ENCODE assay signal across 8 cellular contexts in the genomic region with DNA sequence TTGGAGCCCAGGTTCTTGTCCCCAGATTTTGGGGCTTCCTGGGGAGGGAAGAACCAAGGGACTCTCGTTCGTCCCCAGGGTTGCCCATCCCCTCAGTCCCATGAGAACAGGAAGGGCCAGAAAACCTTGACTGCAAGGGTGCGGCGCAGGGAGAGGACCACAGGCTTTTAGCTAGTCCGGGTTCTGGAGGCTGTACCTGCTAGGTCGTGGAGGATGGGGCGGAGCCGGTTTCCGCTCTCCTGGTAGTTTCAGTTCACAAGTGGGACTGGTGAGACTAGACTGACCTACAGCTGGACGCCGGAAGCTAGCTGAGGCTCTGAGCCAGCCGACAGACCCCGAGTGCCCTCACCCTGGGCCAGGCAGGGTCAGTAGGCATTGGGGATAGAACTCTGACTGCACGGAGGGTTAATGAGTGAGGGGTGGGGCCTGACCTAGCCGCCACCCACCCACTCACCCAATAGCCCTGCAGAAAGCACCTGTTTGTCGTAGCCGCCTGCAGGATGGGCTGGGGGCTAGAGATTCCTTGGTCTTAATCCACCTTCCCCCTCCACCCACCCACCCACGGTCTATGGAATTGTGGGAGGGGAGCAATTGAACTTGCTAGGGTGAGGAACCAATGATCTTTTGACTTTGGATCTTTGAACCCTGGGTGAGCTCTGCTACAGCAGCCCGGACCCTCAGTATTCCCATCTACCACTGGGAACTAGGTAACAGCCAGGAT. TPM values are rescaled to one million over a fixed set of nuclear protein-coding genes. Genes with fewer than 3 reads are reported as not detected.
DNase-seq lines count a peak whose midpoint lies in the region; ATAC-seq and TF ChIP-seq lines count a peak whose summit lies in the region.

No MANE protein-coding gene starts in this region.

- no peaks in the 10 kb centered on the region for H3F3A ChIP-seq in neural cell (ENCODE audit: insufficient read depth, low read length, poor library complexity, severe bottlenecking)

- TF ChIP-seq CTCF in AG04449 (IDR thresholded peaks at IDR 0.05; ENCODE audit: insufficient read depth, low read length, missing control alignments) (no peak), WI38 (IDR thresholded peaks at IDR 0.05; ENCODE audit: low read depth, low read length) (no peak), neural cell (IDR thresholded peaks at IDR 0.05; ENCODE audit: poor library complexity, severe bottlenecking) (no peak)

- POLR2A ChIA-PET in AG04449 (lab: Yijun Ruan, JAX) = interaction anchor here (0.7 to 1.5 kb wide), 4 partner anchors 10 to 70 kb away, joined by 3 to 10 read pairs (median 4); a partner anchor contains a TSS

- H4K20me1 ChIP-seq in neural cell (ENCODE audit: insufficient read depth) = no peaks in the 10 kb centered on the region

- no peaks in the 10 kb centered on the region for H3K9me2 ChIP-seq in neural cell (ENCODE audit: insufficient read depth, low read length)

- CTCF ChIA-PET in AG04449 (lab: Yijun Ruan, JAX) = interaction anchor here (0.9 to 5.0 kb wide), 6 partner anchors 14 to 151 kb away, joined by 3 to 33 read pairs (median 4); a partner anchor contains a TSS

- no peak for DNase-seq in AG04449 (ENCODE audit: low read depth, low spot score)
- no peak for DNase-seq in epithelial cell of prostate (ENCODE audit: low read depth, low spot score)
- no peak for DNase-seq in medulla oblongata (ENCODE audit: extremely low spot score)
- no peak for DNase-seq in T1000 (lab: John Stamatoyannopoulos, UW)

- H3K27me3 ChIP-seq in neural cell (ENCODE audit: insufficient read depth, low read depth, low read length) = peaks cover 21% of the 10 kb centered on the region

- peak overlapping the region; percentile 99 for H3K27ac ChIP-seq in epithelial cell of prostate
- H3K27ac ChIP-seq in neural cell (ENCODE audit: low read length) = no peak overlapping the region

- no peak overlapping the region for H2AFZ ChIP-seq in neural cell (ENCODE audit: low read depth, low read length)

- no peak overlapping the region for H3K4me2 ChIP-seq in neural cell (ENCODE audit: low read length)

- no peaks in the 10 kb centered on the region for H3K79me2 ChIP-seq in neural cell (replicated peaks; ENCODE audit: insufficient read depth, low read length)

- TF ChIP-seq RAD21 in neural cell (conservative IDR thresholded peaks at IDR 0.05) = no peak

- ATAC-seq in GM21723 (IDR thresholded peaks at IDR 0.05; ENCODE audit: unreplicated experiment) (peak; percentile 29), HG02852 (IDR thresholded peaks at IDR 0.05; ENCODE audit: unreplicated experiment) (no peak)

- H3K9ac ChIP-seq in neural cell (ENCODE audit: low read length) = no peak overlapping the region

- peak overlapping the region; percentile 83 for H3K4me3 ChIP-seq in AG04449 (ENCODE audit: low read depth, low read length)
- peak overlapping the region; percentile 69 for H3K4me3 ChIP-seq in WI38 (ENCODE audit: low read depth, low read length)
- H3K4me3 ChIP-seq in neural cell (ENCODE audit: low read length) = peak overlapping the region; percentile 78

- H3K36me3 ChIP-seq in neural cell (ENCODE audit: insufficient read depth, low read length) = no peaks in the 10 kb centered on the region

- TF ChIP-seq EP300 in neural cell (conservative IDR thresholded peaks at IDR 0.05; ENCODE audit: poor library complexity, severe bottlenecking) = no peak

- H3K9me3 ChIP-seq in neural cell (ENCODE audit: low read length) = no peaks in the 10 kb centered on the region

TF ChIP-seq in neural cell, 6 proteins besides CTCF, POLR2A, EP300 and RAD21:
- no peak for TF ChIP-seq MXI1 (conservative IDR thresholded peaks at IDR 0.05; ENCODE audit: poor library complexity, severe bottlenecking)

RNA-seq across cellular contexts. Expression of a gene that starts 1.5 kb away (rescaled TPM):
- 2.1 and 4.8 TPM in 2 replicates for polyA plus RNA-seq in neural cell
- polyA minus RNA-seq in neural cell = 1.9 and 2.4 TPM in 2 replicates

RNA-seq across cellular contexts. Expression of a gene that starts 21.6 kb away (rescaled TPM):
- polyA plus RNA-seq in neural cell = 18.5 and 20.0 TPM in 2 replicates
- polyA minus RNA-seq in neural cell = 26.5 and 32.6 TPM in 2 replicates
